24 cellular contexts compared by ENCODE assay signal in genomic region chr1:107264561-107264960, GRCh38.
DNase-seq lines count a peak whose midpoint lies in the region; ATAC-seq and TF ChIP-seq lines count a peak whose summit lies in the region.
"Had no signal": no experiment of that assay in that cellular context is flagged by ENCODE, and none has a peak within 500 bp of the region (broad histone marks: within the 10 kb centered on the region; RNA-seq: fewer than 3 reads in every experiment).

No MANE protein-coding gene starts in this region.

- H3K27me3 ChIP-seq in IMR-90 (ENCODE audit: control insufficient read depth, insufficient read depth, low read length), result no peaks in the 10 kb centered on the region
- H3K27me3 ChIP-seq in vagina, result no peaks in the 10 kb centered on the region
- no peaks in the 10 kb centered on the region for H3K27me3 ChIP-seq in right lobe of liver
- H3K27me3 ChIP-seq: BLaER1, esophagus muscularis mucosa, sigmoid colon, upper lobe of left lung had no signal

- H3K18ac ChIP-seq in IMR-90 (ENCODE audit: low read depth, low read length), result no peak overlapping the region

- H4K20me1 ChIP-seq in IMR-90 (ENCODE audit: insufficient read depth, low read length), result no peaks in the 10 kb centered on the region
- H4K20me1 ChIP-seq: BLaER1 had no signal

- H3K9ac ChIP-seq in IMR-90 (ENCODE audit: low read depth, low read length), result no peak overlapping the region
- H3K9ac ChIP-seq: BLaER1 had no signal

- no peak overlapping the region for H4K91ac ChIP-seq in IMR-90 (ENCODE audit: insufficient read depth, low read depth, low read length)

- TF ChIP-seq POLR2A in IMR-90 (IDR thresholded peaks at IDR 0.05; ENCODE audit: low read depth, low read length) (no peak), vagina (IDR thresholded peaks at IDR 0.05) (no peak), right lobe of liver (IDR thresholded peaks at IDR 0.05) (no peak)

- no peak overlapping the region for H3K56ac ChIP-seq in IMR-90 (ENCODE audit: extremely low read depth, insufficient read depth, low read length)

- dilution Hi-C loops in IMR-90 (cut with HindIII; ENCODE audit: low sequenced_read_pairs, unreplicated experiment), result no loop called here

- H3K36me3 ChIP-seq in IMR-90 (ENCODE audit: control insufficient read depth, insufficient read depth, low read length) (no peaks in the 10 kb centered on the region), vagina (no peaks in the 10 kb centered on the region), right lobe of liver (no peaks in the 10 kb centered on the region)
- H3K36me3 ChIP-seq: BLaER1, esophagus muscularis mucosa, sigmoid colon, upper lobe of left lung had no signal

- H3K23ac ChIP-seq in IMR-90 (ENCODE audit: low read depth, low read length), result no peak overlapping the region

- TF ChIP-seq CTCF in AG10803 (conservative IDR thresholded peaks at IDR 0.05; ENCODE audit: low read length), result no peak
- no peak for TF ChIP-seq CTCF in IMR-90 (conservative IDR thresholded peaks at IDR 0.05; ENCODE audit: low read depth, low read length)
- no peak for TF ChIP-seq CTCF in astrocyte of the spinal cord (IDR thresholded peaks at IDR 0.05; ENCODE audit: low read depth, low read length)
- no peak for TF ChIP-seq CTCF in vagina (IDR thresholded peaks at IDR 0.05)
- TF ChIP-seq CTCF in right lobe of liver (IDR thresholded peaks at IDR 0.05), result no peak

- no peak overlapping the region for H4K8ac ChIP-seq in IMR-90 (ENCODE audit: low read depth in 2 of 2, low read length in 2 of 2)

- no peak overlapping the region for H3K14ac ChIP-seq in IMR-90 (replicated peaks; ENCODE audit: low read depth, low read length)

- WGBS in IMR-90 (ENCODE audit: extremely low coverage in 2 of 2, insufficient read length in 1 of 2), 2 experiments, result no CpG with 5 or more reads among the region's 1 CpG
- WGBS in right lobe of liver (ENCODE audit: insufficient coverage, low coverage, low lambda C conversion rate, missing lambda C conversion rate), result 83% methylated on average over 1 of the region's 1 CpG

- no peak overlapping the region for H4K5ac ChIP-seq in IMR-90 (ENCODE audit: low read depth, low read length)

- no peak overlapping the region for H2BK20ac ChIP-seq in IMR-90 (ENCODE audit: low read depth, low read length)

- H3K4me3 ChIP-seq in AG10803 (ENCODE audit: low read length) (no peak overlapping the region), IMR-90 (ENCODE audit: insufficient read depth, low read depth, low read length) (no peak overlapping the region), astrocyte of the spinal cord (ENCODE audit: low read depth, low read length) (no peak overlapping the region), vagina (no peak overlapping the region), right lobe of liver (no peak overlapping the region)
- H3K4me3 ChIP-seq: A549, BLaER1, esophagus muscularis mucosa, sigmoid colon, upper lobe of left lung had no signal

- peak; percentile 6 for DNase-seq in AG10803 (ENCODE audit: low read depth)
- peak; percentile 20 for DNase-seq in IMR-90
- DNase-seq in astrocyte of the spinal cord (ENCODE audit: low read depth, low spot score), result peak; percentile 36
- DNase-seq in glomerular visceral epithelial cell (ENCODE audit: extremely low spot score), result peak; percentile 45
- no peak for DNase-seq in vagina (ENCODE audit: extremely low spot score in 2 of 2)
- DNase-seq in right lobe of liver, result no peak
- DNase-seq in retina, result no peak
- no peak for DNase-seq in NCI-H524 (lab: John Stamatoyannopoulos, UW)
- DNase-seq: activated T-cell treated with anti-CD3 and anti-CD28 coated beads, Interleukin-2, amount 50 U/mL, for 1 hour; effector CD8-positive, alpha-beta T cell; H7; midbrain; NCI-H1048; NCI-H187 treated with DMSO at 0.1 percent for 48 hours; NCI-H774; SIG-M5; sigmoid colon; stimulated activated CD8-positive, alpha-beta memory T cell treated with anti-CD3 and anti-CD28 coated beads, Interleukin-4, amount 100 ng/mL, for 48 hours; T-cell; upper lobe of left lung had no signal

- BruUV-seq in IMR-90 (replicated peaks; lab: Mats Ljungman, UMichigan), result no TSS peak

- H3K27ac ChIP-seq in IMR-90 (ENCODE audit: insufficient read depth, low read length) (no peak overlapping the region), vagina (no peak overlapping the region), right lobe of liver (no peak overlapping the region)
- H3K27ac ChIP-seq: A549, BLaER1, esophagus muscularis mucosa, sigmoid colon, upper lobe of left lung had no signal

- no peak overlapping the region for H3K4me2 ChIP-seq in IMR-90 (ENCODE audit: low read depth, low read length)
- H3K4me2 ChIP-seq: A549, BLaER1 had no signal

- ATAC-seq in IMR-90 (ENCODE audit: low read depth), result no peak; the same call in 1 of the 2 replicates
- no peak for ATAC-seq in right lobe of liver
- ATAC-seq: A549, left lobe of liver, T-cell had no signal

- POLR2A ChIA-PET in IMR-90 (lab: Charles Lee; ENCODE audit: unreplicated experiment), result no interaction called here

- no peak overlapping the region for H2AFZ ChIP-seq in IMR-90 (replicated peaks; ENCODE audit: low read length, poor library complexity)

- H2BK15ac ChIP-seq in IMR-90 (ENCODE audit: low read depth, low read length), result no peak overlapping the region

- H3K79me1 ChIP-seq in IMR-90 (ENCODE audit: low read depth in 1 of 2, low read length in 2 of 2), result no peaks in the 10 kb centered on the region

- H3K9me3 ChIP-seq in IMR-90 (ENCODE audit: control insufficient read depth, insufficient read depth, low read length) (no peaks in the 10 kb centered on the region), vagina (no peaks in the 10 kb centered on the region), right lobe of liver (no peaks in the 10 kb centered on the region)
- H3K9me3 ChIP-seq: A549, esophagus muscularis mucosa, sigmoid colon, upper lobe of left lung had no signal

- H3K4ac ChIP-seq in IMR-90 (ENCODE audit: low read depth, low read length), result no peak overlapping the region

- CTCF ChIA-PET in IMR-90 (lab: Yijun Ruan, JAX), result no interaction called here

- H2BK120ac ChIP-seq in IMR-90 (ENCODE audit: low read depth, low read length), result no peak overlapping the region

- intact Hi-C loops in IMR-90 (cut with micrococcal nuclease), result no loop called here
- intact Hi-C loops in vagina (cut with DNase I), result no loop called here
- intact Hi-C loops in right lobe of liver (cut with DNase I), result no loop called here

- H3K4me1 ChIP-seq in IMR-90 (ENCODE audit: control insufficient read depth, insufficient read depth, low read length) (no peaks in the 10 kb centered on the region), vagina (no peaks in the 10 kb centered on the region), right lobe of liver (no peaks in the 10 kb centered on the region)
- H3K4me1 ChIP-seq: A549, esophagus muscularis mucosa, sigmoid colon, upper lobe of left lung had no signal

- H2BK5ac ChIP-seq in IMR-90 (ENCODE audit: low read depth, low read length, poor library complexity, severe bottlenecking), result no peak overlapping the region

- no peak overlapping the region for H2AK9ac ChIP-seq in IMR-90 (replicated peaks; ENCODE audit: low read depth, low read length, poor library complexity)

- no peak overlapping the region for H2AK5ac ChIP-seq in IMR-90 (ENCODE audit: low read depth, low read length)

- no peak for TF ChIP-seq RAD21 in IMR-90 (IDR thresholded peaks at IDR 0.05; ENCODE audit: low read length)

- no peaks in the 10 kb centered on the region for H3K9me1 ChIP-seq in IMR-90 (ENCODE audit: insufficient read depth, low read length)

- in situ Hi-C loops in IMR-90 (cut with MboI; ENCODE audit: low sequenced_read_pairs), result no loop called here
- in situ Hi-C loops in astrocyte of the spinal cord (cut with HindIII; ENCODE audit: low sequenced_read_pairs), result no loop called here

TF ChIP-seq in IMR-90, 13 proteins besides CTCF, POLR2A, EP300 and RAD21:
- TF ChIP-seq MXI1 (IDR thresholded peaks at IDR 0.05; ENCODE audit: borderline replicate concordance, low read depth, low read length) (no peak), MAZ (IDR thresholded peaks at IDR 0.05; ENCODE audit: borderline replicate concordance, low read depth, low read length) (no peak), SMC3 (IDR thresholded peaks at IDR 0.05; ENCODE audit: low read depth, low read length) (no peak), MAFK (IDR thresholded peaks at IDR 0.05; ENCODE audit: low read depth, low read length) (no peak), USF2 (IDR thresholded peaks at IDR 0.05; ENCODE audit: low read depth, low read length) (no peak), FOS (IDR thresholded peaks at IDR 0.05; ENCODE audit: low read depth, low read length) (no peak), RCOR1 (IDR thresholded peaks at IDR 0.05; ENCODE audit: insufficient replicate concordance, low read length) (no peak), RFX5 (IDR thresholded peaks at IDR 0.05; ENCODE audit: low read depth, low read length) (no peak)
- TF ChIP-seq, protein P1, sequence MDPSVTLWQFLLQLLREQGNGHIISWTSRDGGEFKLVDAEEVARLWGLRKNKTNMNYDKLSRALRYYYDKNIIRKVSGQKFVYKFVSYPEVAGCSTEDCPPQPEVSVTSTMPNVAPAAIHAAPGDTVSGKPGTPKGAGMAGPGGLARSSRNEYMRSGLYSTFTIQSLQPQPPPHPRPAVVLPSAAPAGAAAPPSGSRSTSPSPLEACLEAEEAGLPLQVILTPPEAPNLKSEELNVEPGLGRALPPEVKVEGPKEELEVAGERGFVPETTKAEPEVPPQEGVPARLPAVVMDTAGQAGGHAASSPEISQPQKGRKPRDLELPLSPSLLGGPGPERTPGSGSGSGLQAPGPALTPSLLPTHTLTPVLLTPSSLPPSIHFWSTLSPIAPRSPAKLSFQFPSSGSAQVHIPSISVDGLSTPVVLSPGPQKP (IDR thresholded peaks at IDR 0.05; ENCODE audit: borderline replicate concordance, low read depth, low read length), result no peak
TF ChIP-seq in IMR-90: peak in this region for 0.

Comparison
In these comparisons a context has a peak if more than half of its experiments do, and no peak if none do; other contexts are left out.
1. DNase-seq: peak in AG10803 (single experiment), IMR-90 (single experiment), astrocyte of the spinal cord (single experiment) and glomerular visceral epithelial cell (single experiment); none in vagina (0 of 2), right lobe of liver (0 of 3), retina (single experiment) and NCI-H524 (0 of 2).